In genomic region chr1:179856286-179856685, GRCh38 we compare ENCODE assay signal across 24 cellular contexts.
"Had no signal": no experiment of that assay in that cellular context is flagged by ENCODE, and none has a peak within 500 bp of the region (broad histone marks: within the 10 kb centered on the region; RNA-seq: fewer than 3 reads in every experiment).

No MANE protein-coding gene starts in this region.

- H3K27me3 Mint-ChIP-seq: progenitor cell of endocrine pancreas, type B pancreatic cell had no signal

- H3K9me3 Mint-ChIP-seq: natural killer cell, neural progenitor cell, type B pancreatic cell had no signal

- H3K27ac ChIP-seq: dorsolateral prefrontal cortex, hepatocyte, neural progenitor cell, ovary, stomach, thoracic aorta, uterus had no signal

- H3K4me3 ChIP-seq: dorsolateral prefrontal cortex, hepatocyte, neural progenitor cell, ovary, stomach, thoracic aorta, uterus had no signal

- H3K27ac Mint-ChIP-seq: natural killer cell, neural progenitor cell, progenitor cell of endocrine pancreas, type B pancreatic cell had no signal

- ATAC-seq: left cardiac atrium, left ventricle myocardium superior, right cardiac atrium had no signal

- DNase-seq: cortex of kidney; dorsolateral prefrontal cortex; effector CD8-positive, alpha-beta T cell; foreskin melanocyte; head of caudate nucleus; kidney; left cardiac atrium; left ventricle myocardium superior; mammary epithelial cell; natural killer cell; nucleus accumbens; ovary; right cardiac atrium; small intestine; stimulated activated CD4-positive, alpha-beta T cell treated with anti-CD3 and anti-CD28 coated beads, Interleukin-12 subunit alpha, Interleukin-12 subunit beta, amount 100 ng/mL, for 4 hours; stimulated activated naive CD4-positive, alpha-beta T cell; stomach; substantia nigra; uterus had no signal

- H3K4me3 Mint-ChIP-seq: natural killer cell, neural progenitor cell, type B pancreatic cell had no signal

- H3K4me1 ChIP-seq: stomach, uterus had no signal

- H3K36me3 ChIP-seq: neural progenitor cell, ovary, uterus had no signal

- H3K27me3 ChIP-seq: dorsolateral prefrontal cortex, hepatocyte, neural progenitor cell, ovary, stomach, uterus had no signal

- H3K9me3 ChIP-seq: ovary, stomach, thoracic aorta, uterus had no signal
